8 cellular contexts compared by ENCODE assay signal in genomic region chr15:85625431-85625830, GRCh38.
DNase-seq lines count a peak whose midpoint lies in the region; ATAC-seq, FAIRE-seq and TF ChIP-seq lines count a peak whose summit lies in the region.

No MANE protein-coding gene starts in this region.

- H3K4me2 ChIP-seq in GM12878 (ENCODE audit: control insufficient read depth, insufficient read depth), result peak overlapping the region; percentile 44

- H3K4me3 ChIP-seq in GM12878, result no peak overlapping the region
- H3K4me3 ChIP-seq in gastrocnemius medialis, result no peak overlapping the region

- CTCF ChIA-PET in GM12878 (lab: Yijun Ruan, JAX), result interaction anchor here (1.2 to 4.2 kb wide), 3 partner anchors 8 to 136 kb away, joined by 3 to 18 read pairs (median 4); no protein-coding TSS in a partner anchor

- intact Hi-C loops in GM12878 (cut with micrococcal nuclease; ENCODE audit: unreplicated experiment), result no loop called here
- intact Hi-C loops in gastrocnemius medialis (cut with DNase I; ENCODE audit: low total_unique reads), result no loop called here

- TF ChIP-seq POLR2A in GM12878 (IDR thresholded peaks at IDR 0.05; ENCODE audit: low read depth, low read length) (no peak), gastrocnemius medialis (IDR thresholded peaks at IDR 0.05) (no peak)

- SMC1A ChIA-PET in GM12878 (lab: Charles Lee; ENCODE audit: uncharacterized antibody, unreplicated experiment), result interaction anchor here (0.9 to 3.6 kb wide), 11 partner anchors 11 to 335 kb away, joined by 3 to 17 read pairs (median 4); no protein-coding TSS in a partner anchor

- in situ Hi-C loops in GM12878 (cut with MboI) (no loop called here), gastrocnemius medialis (cut with MboI; ENCODE audit: low sequenced_read_pairs in 4 of 4) (no loop called here)

- H3K27ac ChIP-seq in GM12878 (ENCODE audit: control insufficient read depth, insufficient read depth) (peak overlapping the region; percentile 50; the same call in 1 of the 2 replicates), gastrocnemius medialis (peak overlapping the region; percentile 81 to 86 (median 82))

- TF ChIP-seq CTCF in GM12878 (IDR thresholded peaks at IDR 0.05 in 2 of 3, conservative IDR thresholded peaks at IDR 0.05 in 1 of 3; ENCODE audit: control insufficient read depth in 2 of 3, extremely low read depth in 1 of 3, insufficient read depth in 1 of 3, low read depth in 3 of 3, low read length in 3 of 3), result no peak
- TF ChIP-seq CTCF in gastrocnemius medialis (IDR thresholded peaks at IDR 0.05 in 4 of 5, conservative IDR thresholded peaks at IDR 0.05 in 1 of 5), result no peak

- 83% methylated on average over 6 of the region's 6 CpGs for WGBS in GM12878 (ENCODE audit: insufficient coverage, insufficient replicate concordance, low lambda C conversion rate, missing lambda C conversion rate)

- H3K4me1 ChIP-seq in GM12878 (ENCODE audit: control insufficient read depth, insufficient read depth, low read length) (peaks cover 27% of the 10 kb centered on the region), gastrocnemius medialis (peaks cover 67 to 83% of the 10 kb centered on the region in 2 donors)

- peaks cover 6% of the 10 kb centered on the region; the same call in 1 of the 2 replicates for H3K79me2 ChIP-seq in GM12878 (ENCODE audit: control insufficient read depth, insufficient read depth, low read length)

- DNase-seq in GM12878 (ENCODE audit: low read depth, low spot score) (no peak), gastrocnemius medialis (no peak), retina (no peak), middle frontal gyrus (ENCODE audit: extremely low spot score, low spot score) (no peak)

- TF ChIP-seq RAD21 in GM12878 (IDR thresholded peaks at IDR 0.05; ENCODE audit: insufficient read depth, low read depth, low read length), result no peak

- no peaks in the 10 kb centered on the region; a peak in 2 of 4 replicates for H3K36me3 ChIP-seq in GM12878 (ENCODE audit: control insufficient read depth in 2 of 2, insufficient read depth in 2 of 2, low read length in 1 of 2)
- no peaks in the 10 kb centered on the region for H3K36me3 ChIP-seq in gastrocnemius medialis

- POLR2A ChIA-PET in GM12878 (lab: Charles Lee), result interaction anchor here (0.5 kb wide), 1 partner anchor 24 kb away, joined by 4 read pairs; no protein-coding TSS in a partner anchor

- no peaks in the 10 kb centered on the region for H4K20me1 ChIP-seq in GM12878 (ENCODE audit: control insufficient read depth, insufficient read depth)

- no peak for TF ChIP-seq EP300 in GM12878 (IDR thresholded peaks at IDR 0.05; ENCODE audit: borderline replicate concordance in 1 of 2, control insufficient read depth in 1 of 2, low read depth in 2 of 2, low read length in 2 of 2)

- no peak overlapping the region for H2AFZ ChIP-seq in GM12878 (ENCODE audit: control insufficient read depth, low read depth, low read length)

- RAD21 ChIA-PET in GM12878 (lab: Charles Lee; ENCODE audit: unreplicated experiment), result interaction anchor here (1.0 to 1.2 kb wide), 2 partner anchors 9 to 79 kb away, joined by 3 to 4 read pairs; no protein-coding TSS in a partner anchor

- no peak for FAIRE-seq in GM12878 (lab: Jason Lieb, UNC)

- no peak overlapping the region for H3K9ac ChIP-seq in GM12878 (ENCODE audit: control insufficient read depth, insufficient read depth, low read length)

- no peaks in the 10 kb centered on the region for H3K27me3 ChIP-seq in GM12878 (replicated peaks in 1 of 2; ENCODE audit: control insufficient read depth in 2 of 2, insufficient read depth in 2 of 2, low read length in 1 of 2)
- H3K27me3 ChIP-seq in gastrocnemius medialis, result no peaks in the 10 kb centered on the region

- ATAC-seq in GM19035 (IDR thresholded peaks at IDR 0.05; ENCODE audit: unreplicated experiment) (peak; percentile 26), HG03280 (IDR thresholded peaks at IDR 0.05; ENCODE audit: unreplicated experiment) (peak; percentile 30), GM12878 (peak; percentile 28), gastrocnemius medialis (no peak), GM18909 (IDR thresholded peaks at IDR 0.05; ENCODE audit: poor library complexity, unreplicated experiment) (no peak), GM18870 (IDR thresholded peaks at IDR 0.05; ENCODE audit: unreplicated experiment) (no peak)

- BruUV-seq in GM12878 (replicated peaks; lab: Mats Ljungman, UMichigan), result no TSS peak

- H3K9me3 ChIP-seq in GM12878 (replicated peaks; ENCODE audit: control insufficient read depth, insufficient read depth, low read length), result no peaks in the 10 kb centered on the region
- H3K9me3 ChIP-seq in gastrocnemius medialis, result no peaks in the 10 kb centered on the region

TF ChIP-seq in GM12878, 131 proteins besides CTCF, POLR2A, EP300 and RAD21:
- TF ChIP-seq NBN (IDR thresholded peaks at IDR 0.05) (no peak), SREBF2 (IDR thresholded peaks at IDR 0.05; ENCODE audit: low read length) (no peak), NFIC (IDR thresholded peaks at IDR 0.05; ENCODE audit: low read depth, low read length) (no peak), ZNF24 (IDR thresholded peaks at IDR 0.05) (no peak), SRF (IDR thresholded peaks at IDR 0.05; ENCODE audit: low read depth in 2 of 2, low read length in 2 of 2) (no peak), JUND (IDR thresholded peaks at IDR 0.05; ENCODE audit: low read depth, low read length) (no peak), ZSCAN29 (IDR thresholded peaks at IDR 0.05) (no peak), IKZF1 (conservative IDR thresholded peaks at IDR 0.05) (no peak), PBX3 (IDR thresholded peaks at IDR 0.05; ENCODE audit: insufficient replicate concordance, low read depth, low read length) (no peak), YBX1 (IDR thresholded peaks at IDR 0.05) (no peak), POLR2AphosphoS2 (IDR thresholded peaks at IDR 0.05; ENCODE audit: low read depth, low read length) (no peak), HDAC2 (IDR thresholded peaks at IDR 0.05) (no peak), RB1 (IDR thresholded peaks at IDR 0.05; ENCODE audit: borderline replicate concordance) (no peak), POU2F2 (IDR thresholded peaks at IDR 0.05; ENCODE audit: borderline replicate concordance, low read depth, low read length) (no peak), TCF7 (IDR thresholded peaks at IDR 0.05; ENCODE audit: borderline replicate concordance) (no peak)

Comparison
In these comparisons a context has a peak if more than half of its experiments do, and no peak if none do; other contexts are left out.
1. ATAC-seq: peak in GM19035 (single experiment), HG03280 (single experiment) and GM12878 (single experiment); none in gastrocnemius medialis (0 of 2), GM18909 (single experiment) and GM18870 (single experiment).